9 cellular contexts compared by ENCODE assay signal in genomic region chr6:89353118-89353556, GRCh38. TPM values are rescaled to one million over a fixed set of nuclear protein-coding genes. Genes with fewer than 3 reads are reported as not detected.
DNase-seq lines count a peak whose midpoint lies in the region; ATAC-seq and TF ChIP-seq lines count a peak whose summit lies in the region.
"Had no signal": no experiment of that assay in that cellular context is flagged by ENCODE, and none has a peak within 500 bp of the region (broad histone marks: within the 10 kb centered on the region; RNA-seq: fewer than 3 reads in every experiment).

No MANE protein-coding gene starts in this region.

- peaks cover 49% of the 10 kb centered on the region for H3K4me1 Mint-ChIP-seq in HFFc6 (ENCODE audit: low read depth)
- peaks cover 88% of the 10 kb centered on the region for H3K4me1 Mint-ChIP-seq in activated T-cell treated with anti-CD3 and anti-CD28 coated beads, Interleukin-2, amount 50 U/mL, for 72 hours (ENCODE audit: low read depth)

- H3K27ac ChIP-seq in right cardiac atrium (ENCODE audit: low read length) = peak overlapping the region; percentile 91
- H3K27ac ChIP-seq in smooth muscle cell (ENCODE audit: low read depth) = peak overlapping the region; percentile 99

- H3K27me3 ChIP-seq in right cardiac atrium (ENCODE audit: control insufficient read depth, insufficient read depth) (no peaks in the 10 kb centered on the region), smooth muscle cell (ENCODE audit: low read depth) (no peaks in the 10 kb centered on the region)

- DNase-seq in HFFc6 (no peak), right cardiac atrium (peak in 2 of 3 donors; percentile 17 to 50), smooth muscle cell (lab: John Stamatoyannopoulos, UW; ENCODE audit: unreplicated experiment) (no peak), AG08395 (ENCODE audit: low spot score) (no peak), SW 1271 (lab: John Stamatoyannopoulos, UW) (no peak)
- peak in 1 of 2 donors; percentile 29 for DNase-seq in activated T-cell treated with anti-CD3 and anti-CD28 coated beads, Interleukin-2, amount 50 U/mL, for 72 hours

- peaks cover 8% of the 10 kb centered on the region for H3K4me1 ChIP-seq in right cardiac atrium (ENCODE audit: control insufficient read depth, insufficient read depth, low read length)
- peaks cover 29% of the 10 kb centered on the region for H3K4me1 ChIP-seq in smooth muscle cell (ENCODE audit: low read depth)

- TF ChIP-seq CTCF in HFFc6 (IDR thresholded peaks at IDR 0.05) (no peak), smooth muscle cell (IDR thresholded peaks at IDR 0.05; ENCODE audit: borderline replicate concordance, insufficient read depth, poor library complexity, severe bottlenecking) (no peak)

- peaks cover 44% of the 10 kb centered on the region for H3K79me2 ChIP-seq in smooth muscle cell (ENCODE audit: low read depth)

- peaks cover 1% of the 10 kb centered on the region for H3K27me3 Mint-ChIP-seq in HFFc6 (ENCODE audit: insufficient read depth)
- H3K27me3 Mint-ChIP-seq in activated T-cell treated with anti-CD3 and anti-CD28 coated beads, Interleukin-2, amount 50 U/mL, for 72 hours (ENCODE audit: low read depth) = no peaks in the 10 kb centered on the region

- H3K36me3 ChIP-seq in smooth muscle cell (ENCODE audit: low read depth) = no peaks in the 10 kb centered on the region

- H3K4me2 ChIP-seq in smooth muscle cell = peak overlapping the region; percentile 90

- H3K4me3 ChIP-seq in right cardiac atrium (ENCODE audit: low read length) = peak overlapping the region; percentile 87
- peak overlapping the region; percentile 97 for H3K4me3 ChIP-seq in smooth muscle cell

- intact Hi-C loops in right cardiac atrium (cut with DNase I) = no loop called here

- no peak for ATAC-seq in activated T-cell treated with anti-CD3 and anti-CD28 coated beads, Interleukin-2, amount 50 U/mL, for 72 hours (replicated peaks in 1 of 2)
- ATAC-seq in right cardiac atrium = peak in 1 of 2 donors; percentile 2
- no peak for ATAC-seq in HG02973 (IDR thresholded peaks at IDR 0.05; ENCODE audit: unreplicated experiment)
- ATAC-seq in GM18858 (IDR thresholded peaks at IDR 0.05; ENCODE audit: unreplicated experiment) = no peak

- H3K36me3 Mint-ChIP-seq in HFFc6 (ENCODE audit: low read depth) = peaks cover 6% of the 10 kb centered on the region; the same call in 1 of the 2 replicates
- H3K36me3 Mint-ChIP-seq in activated T-cell treated with anti-CD3 and anti-CD28 coated beads, Interleukin-2, amount 50 U/mL, for 72 hours (ENCODE audit: insufficient read depth in 2 of 2) = peaks cover 4 to 9% of the 10 kb centered on the region in 2 donors

- peak overlapping the region; percentile 64 for H2AFZ ChIP-seq in smooth muscle cell (ENCODE audit: low read depth)

- peak overlapping the region; percentile 77 for H3K4me3 Mint-ChIP-seq in HFFc6
- peak overlapping the region; percentile 95 to 99 for H3K4me3 Mint-ChIP-seq in activated T-cell treated with anti-CD3 and anti-CD28 coated beads, Interleukin-2, amount 50 U/mL, for 72 hours

- H3K9ac ChIP-seq in smooth muscle cell (ENCODE audit: low read depth) = peak overlapping the region; percentile 99

- H3K9me3 ChIP-seq in right cardiac atrium (ENCODE audit: control insufficient read depth, low read length) (no peaks in the 10 kb centered on the region), smooth muscle cell (replicated peaks; ENCODE audit: low read depth) (no peaks in the 10 kb centered on the region)

- H3K9me3 Mint-ChIP-seq in HFFc6 = no peaks in the 10 kb centered on the region
- H3K9me3 Mint-ChIP-seq in activated T-cell treated with anti-CD3 and anti-CD28 coated beads, Interleukin-2, amount 50 U/mL, for 72 hours = no peaks in the 10 kb centered on the region

- H3K27ac Mint-ChIP-seq in HFFc6 = peak overlapping the region; percentile 93
- peak overlapping the region; percentile 83 for H3K27ac Mint-ChIP-seq in activated T-cell treated with anti-CD3 and anti-CD28 coated beads, Interleukin-2, amount 50 U/mL, for 72 hours

- no peaks in the 10 kb centered on the region for H3F3A ChIP-seq in smooth muscle cell (ENCODE audit: low read depth)

- peaks cover 40% of the 10 kb centered on the region for H4K20me1 ChIP-seq in smooth muscle cell (ENCODE audit: low read depth)

- WGBS in right cardiac atrium = 44% methylated on average over 27 of the region's 27 CpGs
- WGBS in smooth muscle cell (ENCODE audit: low lambda C conversion rate) = 51% methylated on average over 27 of the region's 27 CpGs

RNA-seq across cellular contexts. Expression of gene UBE2J1, which starts 0.6 kb away (rescaled TPM):
- 10 to 100 TPM; 35.9 to 45.2 (median 41.9) TPM for total RNA-seq in HFFc6 (2021; fragmentation: NEBNext Ultra II Directional; extraction: Animal tissue kit (Norgen Biotek cat#: 25700))
- total RNA-seq in activated T-cell treated with anti-CD3 and anti-CD28 coated beads, Interleukin-2, amount 50 U/mL, for 72 hours = 10 to 100 TPM; 20.6 to 21.4 TPM
- total RNA-seq in right cardiac atrium (10 to 100 TPM; 13.8 to 23.6 (median 15.9) TPM), smooth muscle cell (130 and 131 TPM in 2 replicates)
- polyA plus RNA-seq in right cardiac atrium (12.0 TPM), smooth muscle cell (65.7 and 85.5 TPM in 2 replicates)

RNA-seq across cellular contexts. Expression of gene GABRR2, which starts 38.0 kb away (rescaled TPM):
- total RNA-seq in HFFc6 (2021; fragmentation: NEBNext Ultra II Directional; extraction: Animal tissue kit (Norgen Biotek cat#: 25700)) = under 1 TPM in 4 of 6 experiments, not detected in 2; 0.10 to 0.24 (median 0.12) TPM
- total RNA-seq in activated T-cell treated with anti-CD3 and anti-CD28 coated beads, Interleukin-2, amount 50 U/mL, for 72 hours = under 1 TPM; 0.46 to 0.74 TPM
- under 1 TPM; 0.26 to 0.81 (median 0.38) TPM for total RNA-seq in right cardiac atrium
- 0.38 TPM for polyA plus RNA-seq in right cardiac atrium
- 0.49 and 3.2 TPM in 2 replicates for total RNA-seq in smooth muscle cell
- 0.24 and 0.50 TPM in 2 replicates for polyA plus RNA-seq in smooth muscle cell
- total RNA-seq: RPMI7951 had no signal

RNA-seq across cellular contexts. Expression of gene RRAGD, which starts 58.9 kb away (rescaled TPM):
- not detected for total RNA-seq in HFFc6 (2021; fragmentation: NEBNext Ultra II Directional; extraction: Animal tissue kit (Norgen Biotek cat#: 25700))
- total RNA-seq in activated T-cell treated with anti-CD3 and anti-CD28 coated beads, Interleukin-2, amount 50 U/mL, for 72 hours = 10 to 100 TPM; 11.8 to 12.2 TPM
- total RNA-seq in right cardiac atrium = 100 to 1,000 TPM in 3 of 4 donors, 10 to 100 TPM in 1; 92.2 to 154 (median 126) TPM
- 57.2 TPM for polyA plus RNA-seq in right cardiac atrium
- total RNA-seq in smooth muscle cell = 2.7 and 3.5 TPM in 2 replicates
- 1.2 and 1.9 TPM in 2 replicates for polyA plus RNA-seq in smooth muscle cell

Comparison
In these comparisons a context has a peak if more than half of its experiments do, and no peak if none do; other contexts are left out.
1. DNase-seq: peak in right cardiac atrium (2 of 3); none in HFFc6 (single experiment), smooth muscle cell (single experiment), AG08395 (single experiment) and SW 1271 (0 of 2).
2. RNA of gene RRAGD, which starts 58.9 kb away (total RNA-seq): 92.2 to 154 TPM in right cardiac atrium; 11.8 to 12.2 TPM in activated T-cell treated with anti-CD3 and anti-CD28 coated beads, Interleukin-2, amount 50 U/mL, for 72 hours, 2.7 to 3.5 TPM in smooth muscle cell and not detected in HFFc6; every median in the first group is over 4 times any median in the second.